24 cellular contexts compared by ENCODE assay signal in genomic region chr5:68405784-68406183, GRCh38.
DNase-seq lines count a peak whose midpoint lies in the region; ATAC-seq, FAIRE-seq and TF ChIP-seq lines count a peak whose summit lies in the region.
"Had no signal": no experiment of that assay in that cellular context is flagged by ENCODE, and none has a peak within 500 bp of the region (broad histone marks: within the 10 kb centered on the region; RNA-seq: fewer than 3 reads in every experiment).

No MANE protein-coding gene starts in this region.

- H3K4me3 Mint-ChIP-seq in activated CD4-positive, alpha-beta T cell treated with anti-CD3 and anti-CD28 coated beads, Interleukin-2, amount 10 ng/mL, durations not matched to agents 24 days and 14 days: no peak overlapping the region
- no peak overlapping the region for H3K4me3 Mint-ChIP-seq in T-cell
- peak overlapping the region in 4 of 5 donors; percentile 33 to 76 (median 68) for H3K4me3 Mint-ChIP-seq in immature natural killer cell
- H3K4me3 Mint-ChIP-seq: CD8-positive, alpha-beta T cell had no signal

- no peaks in the 10 kb centered on the region for H3K36me3 ChIP-seq in MG63
- H3K36me3 ChIP-seq: Peyer's patch had no signal

- DNase-seq in activated CD4-positive, alpha-beta T cell treated with anti-CD3 and anti-CD28 coated beads, Interleukin-2, amount 10 ng/mL, durations not matched to agents 24 days and 14 days: peak; percentile 53
- no peak for DNase-seq in activated CD4-positive, alpha-beta T cell treated with anti-CD3 and anti-CD28 coated beads for 1 hour
- DNase-seq in GM19239 (ENCODE audit: insufficient read length, low spot score) (no peak), T-cell (no peak), immature natural killer cell (no peak), coronary artery (ENCODE audit: low spot score) (no peak), MG63 (no peak), SW 1271 (lab: John Stamatoyannopoulos, UW) (no peak)
- DNase-seq: 8988T; AML-193; C1 segment of cervical spinal cord; CD8-positive, alpha-beta T cell; DMS153; H7; KBM-7; NCI-H1092 treated with DMSO at 0.1 percent for 48 hours; NCI-H1436 treated with DMSO at 0.1 percent for 48 hours; NCI-H1930; NCI-H774; NK-92 treated with Interleukin-12 subunit alpha and Interleukin-12 subunit beta, amount 100 ng/mL, for 24 hours had no signal

- ATAC-seq in T-cell (replicated peaks in 1 of 4): no peak
- ATAC-seq: CD8-positive, alpha-beta T cell; HepG2 had no signal

- POLR2A ChIA-PET in T-cell (lab: Charles Lee): interaction anchor here in 1 of 2 donors (0.7 kb wide), 1 partner anchor 38 kb away, joined by 5 read pairs; no protein-coding TSS in a partner anchor

- intact Hi-C loops in activated CD4-positive, alpha-beta T cell treated with anti-CD3 and anti-CD28 coated beads, Interleukin-2, amount 10 ng/mL, durations not matched to agents 24 days and 14 days (cut with micrococcal nuclease): loop anchor here (1.0 to 2.0 kb wide), 3 partner anchors 20 to 37 kb away; no protein-coding TSS in a partner anchor

- no peaks in the 10 kb centered on the region for H3K27me3 ChIP-seq in MG63
- H3K27me3 ChIP-seq: Peyer's patch had no signal

- peaks cover 26% of the 10 kb centered on the region for H3K4me1 Mint-ChIP-seq in activated CD4-positive, alpha-beta T cell treated with anti-CD3 and anti-CD28 coated beads, Interleukin-2, amount 10 ng/mL, durations not matched to agents 24 days and 14 days
- H3K4me1 Mint-ChIP-seq in T-cell: peaks cover 17 to 34% (median 30%) of the 10 kb centered on the region in 3 donors
- peaks cover 40 to 71% of the 10 kb centered on the region in 2 donors for H3K4me1 Mint-ChIP-seq in immature natural killer cell

- no peak overlapping the region for H3K27ac Mint-ChIP-seq in activated CD4-positive, alpha-beta T cell treated with anti-CD3 and anti-CD28 coated beads, Interleukin-2, amount 10 ng/mL, durations not matched to agents 24 days and 14 days
- H3K27ac Mint-ChIP-seq in T-cell (peak overlapping the region; percentile 81 to 89), immature natural killer cell (peak overlapping the region in 5 of 6 donors; percentile 37 to 92 (median 87))
- H3K27ac Mint-ChIP-seq: CD8-positive, alpha-beta T cell had no signal

- no peak for TF ChIP-seq CTCF in coronary artery (IDR thresholded peaks at IDR 0.05)

- H3K9me3 ChIP-seq in MG63: no peaks in the 10 kb centered on the region
- H3K9me3 ChIP-seq: Peyer's patch had no signal

- peaks cover 9% of the 10 kb centered on the region for H3K9me3 Mint-ChIP-seq in activated CD4-positive, alpha-beta T cell treated with anti-CD3 and anti-CD28 coated beads, Interleukin-2, amount 10 ng/mL, durations not matched to agents 24 days and 14 days
- H3K9me3 Mint-ChIP-seq in T-cell (no peaks in the 10 kb centered on the region), immature natural killer cell (peaks cover 0 to 1% (median 0%) of the 10 kb centered on the region in 6 donors)
- H3K9me3 Mint-ChIP-seq: CD8-positive, alpha-beta T cell had no signal

- H3K27ac ChIP-seq in coronary artery: no peak overlapping the region
- H3K27ac ChIP-seq: HL-60 had no signal

- peak; percentile 23 for FAIRE-seq in GM19239 (lab: Jason Lieb, UNC)
- FAIRE-seq: GM18507, HepG2 had no signal

- H3K36me3 Mint-ChIP-seq in activated CD4-positive, alpha-beta T cell treated with anti-CD3 and anti-CD28 coated beads, Interleukin-2, amount 10 ng/mL, durations not matched to agents 24 days and 14 days (ENCODE audit: low read depth): no peaks in the 10 kb centered on the region
- H3K36me3 Mint-ChIP-seq in T-cell (no peaks in the 10 kb centered on the region), immature natural killer cell (peaks cover 0 to 5% (median 0%) of the 10 kb centered on the region in 3 donors)
- H3K36me3 Mint-ChIP-seq: CD8-positive, alpha-beta T cell had no signal

- H3K4me3 ChIP-seq in coronary artery (no peak overlapping the region), MG63 (no peak overlapping the region)
- H3K4me3 ChIP-seq: Peyer's patch had no signal

- CTCF ChIA-PET in T-cell (lab: Charles Lee): no interaction called here

- H3K27me3 Mint-ChIP-seq in activated CD4-positive, alpha-beta T cell treated with anti-CD3 and anti-CD28 coated beads, Interleukin-2, amount 10 ng/mL, durations not matched to agents 24 days and 14 days: no peaks in the 10 kb centered on the region
- H3K27me3 Mint-ChIP-seq in T-cell (no peaks in the 10 kb centered on the region), immature natural killer cell (ENCODE audit: low read depth in 3 of 3) (peaks cover 1 to 6% (median 1%) of the 10 kb centered on the region in 3 donors)

Comparison
In these comparisons a context has a peak if more than half of its experiments do, and no peak if none do; other contexts are left out.
1. H3K4me3 Mint-ChIP-seq: peak in immature natural killer cell (4 of 5); none in activated CD4-positive, alpha-beta T cell treated with anti-CD3 and anti-CD28 coated beads, Interleukin-2, amount 10 ng/mL, durations not matched to agents 24 days and 14 days (single experiment) and T-cell (0 of 3).